18 cellular contexts compared by ENCODE assay signal in the genomic region with DNA sequence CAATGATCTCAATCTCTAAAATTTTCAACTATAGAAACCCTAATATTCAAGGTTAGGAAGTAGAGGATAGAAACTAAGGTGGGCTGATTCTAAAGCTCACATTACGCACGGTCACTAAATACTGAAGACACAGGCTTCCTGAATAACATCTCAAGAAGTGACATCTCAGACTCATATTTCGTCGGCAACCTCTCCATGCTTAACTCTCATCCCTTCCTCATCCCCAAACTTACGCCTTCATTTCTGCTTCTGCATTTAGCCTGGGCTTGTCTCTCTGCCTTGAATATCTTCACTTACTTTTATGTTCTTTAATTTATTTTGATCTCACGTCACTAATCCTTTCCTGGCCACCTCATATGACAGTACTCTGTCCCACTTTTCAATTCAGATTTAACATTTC. TPM values are rescaled to one million over a fixed set of nuclear protein-coding genes. Genes with fewer than 3 reads are reported as not detected.
DNase-seq lines count a peak whose midpoint lies in the region; ATAC-seq, FAIRE-seq and TF ChIP-seq lines count a peak whose summit lies in the region.
"Had no signal": no experiment of that assay in that cellular context is flagged by ENCODE, and none has a peak within 500 bp of the region (broad histone marks: within the 10 kb centered on the region; RNA-seq: fewer than 3 reads in every experiment).

No MANE protein-coding gene starts in this region.

- peaks cover 6% of the 10 kb centered on the region for H3K4me1 Mint-ChIP-seq in activated naive CD8-positive, alpha-beta T cell treated with anti-CD3 and anti-CD28 coated beads for 36 hours
- H3K4me1 Mint-ChIP-seq in activated naive CD8-positive, alpha-beta T cell treated with anti-CD3 and anti-CD28 coated beads, Interleukin-2, amount 50 U/mL, for 24 hours: peaks cover 10% of the 10 kb centered on the region
- H3K4me1 Mint-ChIP-seq in HFFc6 (ENCODE audit: low read depth): peaks cover 6% of the 10 kb centered on the region
- no peaks in the 10 kb centered on the region for H3K4me1 Mint-ChIP-seq in activated T-helper 2 cell treated with anti-CD3 and anti-CD28 coated beads, Interferon-gamma antibody, Interleukin-2, Interleukin-4, amounts not matched to agents 10 μg/mL and 5 μg/mL and 100 μg/mL, durations not matched to agents 14 hours and 24 hours and 36 hours (ENCODE audit: low read depth)
- no peaks in the 10 kb centered on the region for H3K4me1 Mint-ChIP-seq in osteocyte (ENCODE audit: unreplicated experiment)

- no peak overlapping the region for H3K4me3 Mint-ChIP-seq in activated naive CD8-positive, alpha-beta T cell treated with anti-CD3 and anti-CD28 coated beads for 36 hours
- no peak overlapping the region for H3K4me3 Mint-ChIP-seq in activated naive CD8-positive, alpha-beta T cell treated with anti-CD3 and anti-CD28 coated beads, Interleukin-2, amount 50 U/mL, for 24 hours
- H3K4me3 Mint-ChIP-seq in HFFc6 (no peak overlapping the region), osteocyte (ENCODE audit: unreplicated experiment) (no peak overlapping the region)
- H3K4me3 Mint-ChIP-seq in activated T-helper 2 cell treated with anti-CD3 and anti-CD28 coated beads, Interferon-gamma antibody, Interleukin-2, Interleukin-4, amounts not matched to agents 10 μg/mL and 5 μg/mL and 100 μg/mL, durations not matched to agents 14 hours and 24 hours and 36 hours (ENCODE audit: low read depth): no peak overlapping the region

- peak overlapping the region; percentile 9 for H3K27ac Mint-ChIP-seq in activated naive CD8-positive, alpha-beta T cell treated with anti-CD3 and anti-CD28 coated beads for 36 hours
- H3K27ac Mint-ChIP-seq in activated naive CD8-positive, alpha-beta T cell treated with anti-CD3 and anti-CD28 coated beads, Interleukin-2, amount 50 U/mL, for 24 hours: no peak overlapping the region
- peak overlapping the region; percentile 18; the same call in 1 of the 2 replicates for H3K27ac Mint-ChIP-seq in HFFc6
- H3K27ac Mint-ChIP-seq in activated T-helper 2 cell treated with anti-CD3 and anti-CD28 coated beads, Interferon-gamma antibody, Interleukin-2, Interleukin-4, amounts not matched to agents 10 μg/mL and 5 μg/mL and 100 μg/mL, durations not matched to agents 14 hours and 24 hours and 36 hours: peak overlapping the region; percentile 31
- H3K27ac Mint-ChIP-seq in osteocyte (ENCODE audit: unreplicated experiment): peak overlapping the region; percentile 48

- peaks cover 31% of the 10 kb centered on the region for H3K36me3 Mint-ChIP-seq in activated naive CD8-positive, alpha-beta T cell treated with anti-CD3 and anti-CD28 coated beads for 36 hours
- peaks cover 48% of the 10 kb centered on the region for H3K36me3 Mint-ChIP-seq in activated naive CD8-positive, alpha-beta T cell treated with anti-CD3 and anti-CD28 coated beads, Interleukin-2, amount 50 U/mL, for 24 hours (ENCODE audit: low read depth)
- H3K36me3 Mint-ChIP-seq in HFFc6 (ENCODE audit: low read depth) (peaks cover 18% of the 10 kb centered on the region; the same call in 1 of the 2 replicates), osteocyte (ENCODE audit: unreplicated experiment) (peaks cover 25% of the 10 kb centered on the region)
- peaks cover 73% of the 10 kb centered on the region for H3K36me3 Mint-ChIP-seq in activated T-helper 2 cell treated with anti-CD3 and anti-CD28 coated beads, Interferon-gamma antibody, Interleukin-2, Interleukin-4, amounts not matched to agents 10 μg/mL and 5 μg/mL and 100 μg/mL, durations not matched to agents 14 hours and 24 hours and 36 hours (ENCODE audit: low read depth)

- H3K9me3 Mint-ChIP-seq in activated naive CD8-positive, alpha-beta T cell treated with anti-CD3 and anti-CD28 coated beads for 36 hours: no peaks in the 10 kb centered on the region
- no peaks in the 10 kb centered on the region for H3K9me3 Mint-ChIP-seq in activated naive CD8-positive, alpha-beta T cell treated with anti-CD3 and anti-CD28 coated beads, Interleukin-2, amount 50 U/mL, for 24 hours
- H3K9me3 Mint-ChIP-seq in HFFc6: no peaks in the 10 kb centered on the region
- no peaks in the 10 kb centered on the region for H3K9me3 Mint-ChIP-seq in activated T-helper 2 cell treated with anti-CD3 and anti-CD28 coated beads, Interferon-gamma antibody, Interleukin-2, Interleukin-4, amounts not matched to agents 10 μg/mL and 5 μg/mL and 100 μg/mL, durations not matched to agents 14 hours and 24 hours and 36 hours
- H3K9me3 Mint-ChIP-seq in osteocyte (ENCODE audit: unreplicated experiment): no peaks in the 10 kb centered on the region

- intact Hi-C loops in activated T-helper 2 cell treated with anti-CD3 and anti-CD28 coated beads, Interferon-gamma antibody, Interleukin-2, Interleukin-4, amounts not matched to agents 10 μg/mL and 5 μg/mL and 100 μg/mL, durations not matched to agents 14 hours and 24 hours and 36 hours (cut with micrococcal nuclease): no loop called here

- no peak for DNase-seq in activated naive CD8-positive, alpha-beta T cell treated with anti-CD3 and anti-CD28 coated beads for 36 hours
- no peak for DNase-seq in activated naive CD8-positive, alpha-beta T cell treated with anti-CD3 and anti-CD28 coated beads, Interleukin-2, amount 50 U/mL, for 24 hours
- DNase-seq in HFFc6 (no peak), osteocyte (ENCODE audit: extremely low spot score, unreplicated experiment) (no peak), GM12892 (ENCODE audit: insufficient read length) (no peak)
- DNase-seq in activated T-helper 2 cell treated with anti-CD3 and anti-CD28 coated beads, Interferon-gamma antibody, Interleukin-2, Interleukin-4, amounts not matched to agents 10 μg/mL and 5 μg/mL and 100 μg/mL, durations not matched to agents 14 hours and 24 hours and 36 hours (ENCODE audit: low spot score): no peak
- DNase-seq: ACHN, C1 segment of cervical spinal cord, NCI-H1417 treated with DMSO at 0.1 percent for 48 hours, NCI-H1930, NCI-H345, NCI-H524 treated with DMSO at 0.1 percent for 48 hours, PC-3, RPMI8226, SHP77 treated with DMSO at 0.1 percent for 48 hours had no signal

- no peak for ATAC-seq in activated naive CD8-positive, alpha-beta T cell treated with anti-CD3 and anti-CD28 coated beads, Interleukin-2, amount 50 U/mL, for 24 hours
- ATAC-seq in GM18519 (IDR thresholded peaks at IDR 0.05; ENCODE audit: low FRiP score, unreplicated experiment): no peak
- ATAC-seq: PC-3 had no signal

- FAIRE-seq in GM12892 (lab: Jason Lieb, UNC): no peak
- FAIRE-seq: D721Med, H54 had no signal

- TF ChIP-seq CTCF in HFFc6 (IDR thresholded peaks at IDR 0.05) (no peak), osteocyte (IDR thresholded peaks at IDR 0.05) (no peak)

- H3K27me3 Mint-ChIP-seq in activated naive CD8-positive, alpha-beta T cell treated with anti-CD3 and anti-CD28 coated beads for 36 hours: no peaks in the 10 kb centered on the region
- H3K27me3 Mint-ChIP-seq in activated naive CD8-positive, alpha-beta T cell treated with anti-CD3 and anti-CD28 coated beads, Interleukin-2, amount 50 U/mL, for 24 hours: no peaks in the 10 kb centered on the region
- H3K27me3 Mint-ChIP-seq in HFFc6 (ENCODE audit: insufficient read depth) (no peaks in the 10 kb centered on the region; the same call in 1 of the 2 replicates), osteocyte (ENCODE audit: unreplicated experiment) (no peaks in the 10 kb centered on the region)
- H3K27me3 Mint-ChIP-seq in activated T-helper 2 cell treated with anti-CD3 and anti-CD28 coated beads, Interferon-gamma antibody, Interleukin-2, Interleukin-4, amounts not matched to agents 10 μg/mL and 5 μg/mL and 100 μg/mL, durations not matched to agents 14 hours and 24 hours and 36 hours (ENCODE audit: low read depth): no peaks in the 10 kb centered on the region

- no peak for TF ChIP-seq POLR2A in GM12892 (IDR thresholded peaks at IDR 0.05; ENCODE audit: low read depth, low read length)

RNA-seq across cellular contexts. Expression of gene PGAM1, which starts 9.2 kb away (rescaled TPM):
- 100 to 1,000 TPM; 933 to 982 TPM for total RNA-seq in activated naive CD8-positive, alpha-beta T cell treated with anti-CD3 and anti-CD28 coated beads for 36 hours
- total RNA-seq in HFFc6 (2021; fragmentation: NEBNext Ultra II Directional; extraction: Animal tissue kit (Norgen Biotek cat#: 25700)): 100 to 1,000 TPM; 505 to 594 (median 542) TPM
- 877 and 885 TPM in 2 replicates for total RNA-seq in activated T-helper 2 cell treated with anti-CD3 and anti-CD28 coated beads, Interferon-gamma antibody, Interleukin-2, Interleukin-4, amounts not matched to agents 10 μg/mL and 5 μg/mL and 100 μg/mL, durations not matched to agents 14 hours and 24 hours and 36 hours
- 234 and 236 TPM in 2 replicates for total RNA-seq in osteocyte
- polyA plus RNA-seq in GM12892 (2012; ENCODE audit: missing spikeins): 1,051 TPM

RNA-seq across cellular contexts. Expression of gene EXOSC1, which starts 10.6 kb away (rescaled TPM):
- total RNA-seq in activated naive CD8-positive, alpha-beta T cell treated with anti-CD3 and anti-CD28 coated beads for 36 hours: 10 to 100 TPM; 48.4 to 53.7 TPM
- 10 to 100 TPM; 36.2 to 42.8 (median 39.9) TPM for total RNA-seq in HFFc6 (2021; fragmentation: NEBNext Ultra II Directional; extraction: Animal tissue kit (Norgen Biotek cat#: 25700))
- 49.9 and 53.4 TPM in 2 replicates for total RNA-seq in activated T-helper 2 cell treated with anti-CD3 and anti-CD28 coated beads, Interferon-gamma antibody, Interleukin-2, Interleukin-4, amounts not matched to agents 10 μg/mL and 5 μg/mL and 100 μg/mL, durations not matched to agents 14 hours and 24 hours and 36 hours
- 31.9 and 32.4 TPM in 2 replicates for total RNA-seq in osteocyte
- polyA plus RNA-seq in GM12892 (2012; ENCODE audit: missing spikeins): 63.1 TPM

RNA-seq across cellular contexts. Expression of gene ZDHHC16, which starts 10.8 kb away (rescaled TPM):
- total RNA-seq in activated naive CD8-positive, alpha-beta T cell treated with anti-CD3 and anti-CD28 coated beads for 36 hours: 10 to 100 TPM; 37.5 to 42.2 TPM
- 10 to 100 TPM; 60.7 to 64.9 (median 63.1) TPM for total RNA-seq in HFFc6 (2021; fragmentation: NEBNext Ultra II Directional; extraction: Animal tissue kit (Norgen Biotek cat#: 25700))
- 41.4 and 52.9 TPM in 2 replicates for total RNA-seq in activated T-helper 2 cell treated with anti-CD3 and anti-CD28 coated beads, Interferon-gamma antibody, Interleukin-2, Interleukin-4, amounts not matched to agents 10 μg/mL and 5 μg/mL and 100 μg/mL, durations not matched to agents 14 hours and 24 hours and 36 hours
- total RNA-seq in osteocyte: 46.9 and 50.9 TPM in 2 replicates
- 21.8 TPM for polyA plus RNA-seq in GM12892 (2012; ENCODE audit: missing spikeins)

RNA-seq across cellular contexts. Expression of gene RRP12, which starts 34.1 kb away (rescaled TPM):
- total RNA-seq in activated naive CD8-positive, alpha-beta T cell treated with anti-CD3 and anti-CD28 coated beads for 36 hours: 10 to 100 TPM; 82.2 to 88.4 TPM
- 10 to 100 TPM; 37.3 to 46.6 (median 42.2) TPM for total RNA-seq in HFFc6 (2021; fragmentation: NEBNext Ultra II Directional; extraction: Animal tissue kit (Norgen Biotek cat#: 25700))
- 69.8 and 70.1 TPM in 2 replicates for total RNA-seq in activated T-helper 2 cell treated with anti-CD3 and anti-CD28 coated beads, Interferon-gamma antibody, Interleukin-2, Interleukin-4, amounts not matched to agents 10 μg/mL and 5 μg/mL and 100 μg/mL, durations not matched to agents 14 hours and 24 hours and 36 hours
- 27.0 and 30.1 TPM in 2 replicates for total RNA-seq in osteocyte
- 14.5 TPM for polyA plus RNA-seq in GM12892 (2012; ENCODE audit: missing spikeins)
